8 cellular contexts compared by ENCODE assay signal in genomic region chr9:26955921-26956886, GRCh38. TPM values are rescaled to one million over a fixed set of nuclear protein-coding genes. Genes with fewer than 3 reads are reported as not detected.
DNase-seq lines count a peak whose midpoint lies in the region; ATAC-seq and TF ChIP-seq lines count a peak whose summit lies in the region.

TSS of gene IFT74 (plus strand) at chr9:26956412. CDS start at chr9:26961968, 5,556 bp downstream.

- peak within 1 kb of the TSS; percentile 92 for H3K9ac ChIP-seq in muscle layer of colon (ENCODE audit: low read length)

- in situ Hi-C loops in Panc1 (cut with HindIII; ENCODE audit: low pct_unique_long_range_greater_than_20kb, low sequenced_read_pairs) = no loop called here

- no peaks in the 10 kb centered on the region for H3K9me3 Mint-ChIP-seq in IgD-negative memory B cell
- no peaks in the 10 kb centered on the region for H3K9me3 Mint-ChIP-seq in activated T-cell treated with anti-CD3 and anti-CD28 coated beads, Interleukin-2, amount 50 U/mL, for 72 hours

- peaks cover 20 to 32% (median 32%) of the 10 kb centered on the region in 3 donors for H3K4me1 Mint-ChIP-seq in IgD-negative memory B cell
- peaks cover 30% of the 10 kb centered on the region for H3K4me1 Mint-ChIP-seq in activated T-cell treated with anti-CD3 and anti-CD28 coated beads, Interleukin-2, amount 50 U/mL, for 72 hours (ENCODE audit: low read depth)

- TF ChIP-seq CTCF in Panc1 (IDR thresholded peaks at IDR 0.05) (no peak), esophagus muscularis mucosa (IDR thresholded peaks at IDR 0.05) (no peak)

- WGBS in esophagus muscularis mucosa = under 1% methylated on average over 53 of the region's 53 CpGs

- no peaks in the 10 kb centered on the region for H3K27me3 ChIP-seq in Panc1 (ENCODE audit: control insufficient read depth, insufficient read depth, low read length)
- no peaks in the 10 kb centered on the region for H3K27me3 ChIP-seq in esophagus muscularis mucosa
- no peaks in the 10 kb centered on the region for H3K27me3 ChIP-seq in muscle layer of colon (ENCODE audit: control insufficient read depth in 1 of 2, insufficient read depth in 2 of 2, low read length in 2 of 2)

- DNase-seq in DMS153 (lab: John Stamatoyannopoulos, UW) (peak; percentile 95), Panc1 (ENCODE audit: low read depth, low spot score) (peak; percentile 59), esophagus muscularis mucosa (ENCODE audit: extremely low spot score) (peak; percentile 99)
- peak; percentile 95 to 98 for DNase-seq in activated T-cell treated with anti-CD3 and anti-CD28 coated beads, Interleukin-2, amount 50 U/mL, for 72 hours
- DNase-seq in stimulated activated CD8-positive, alpha-beta memory T cell treated with anti-CD3 and anti-CD28 coated beads, Interleukin-7, amount 100 ng/mL, for 1 hour (ENCODE audit: low read depth in 2 of 2) = peak; percentile 80 to 83

- H3K9me3 ChIP-seq in Panc1 (ENCODE audit: control insufficient read depth, insufficient read depth, low read depth, low read length) (no peaks in the 10 kb centered on the region), esophagus muscularis mucosa (no peaks in the 10 kb centered on the region), muscle layer of colon (ENCODE audit: low read length) (no peaks in the 10 kb centered on the region)

- BruUV-seq in Panc1 (replicated peaks; lab: Mats Ljungman, UMichigan) = TSS peak; percentile 79

- TF ChIP-seq EP300 in esophagus muscularis mucosa (IDR thresholded peaks at IDR 0.05) = no peak

- ATAC-seq in GM21576 (IDR thresholded peaks at IDR 0.05; ENCODE audit: unreplicated experiment) = peak; percentile 99
- peak; percentile 100 for ATAC-seq in Panc1
- ATAC-seq in activated T-cell treated with anti-CD3 and anti-CD28 coated beads, Interleukin-2, amount 50 U/mL, for 72 hours (replicated peaks in 1 of 2) = peak; percentile 100

- POLR2A ChIA-PET in Panc1 (lab: Charles Lee) = no interaction called here

- no peaks in the 10 kb centered on the region for H3K4me1 ChIP-seq in Panc1 (ENCODE audit: control insufficient read depth, insufficient read depth, low read length)
- H3K4me1 ChIP-seq in esophagus muscularis mucosa = peaks cover 8 to 19% (median 18%) of the 10 kb centered on the region in 4 donors
- peaks cover 6% of the 10 kb centered on the region for H3K4me1 ChIP-seq in muscle layer of colon (ENCODE audit: insufficient read depth, low read length)

- H3K4me3 ChIP-seq in Panc1 (ENCODE audit: low read depth in 2 of 2, low read length in 2 of 2) (peak within 1 kb of the TSS; percentile 55 to 68), esophagus muscularis mucosa (peak within 1 kb of the TSS; percentile 54 to 67 (median 65)), muscle layer of colon (ENCODE audit: low read depth in 1 of 2, low read length in 2 of 2) (peak within 1 kb of the TSS; percentile 72 to 96)

- H3K36me3 Mint-ChIP-seq in IgD-negative memory B cell = no peaks in the 10 kb centered on the region
- peaks cover 0 to 2% of the 10 kb centered on the region in 2 donors for H3K36me3 Mint-ChIP-seq in activated T-cell treated with anti-CD3 and anti-CD28 coated beads, Interleukin-2, amount 50 U/mL, for 72 hours (ENCODE audit: insufficient read depth in 2 of 2)

- no peaks in the 10 kb centered on the region for H3K27me3 Mint-ChIP-seq in IgD-negative memory B cell
- no peaks in the 10 kb centered on the region for H3K27me3 Mint-ChIP-seq in activated T-cell treated with anti-CD3 and anti-CD28 coated beads, Interleukin-2, amount 50 U/mL, for 72 hours (ENCODE audit: low read depth)

- H3K36me3 ChIP-seq in Panc1 (ENCODE audit: control insufficient read depth, insufficient read depth, low read length) = no peaks in the 10 kb centered on the region
- no peaks in the 10 kb centered on the region for H3K36me3 ChIP-seq in esophagus muscularis mucosa
- no peaks in the 10 kb centered on the region for H3K36me3 ChIP-seq in muscle layer of colon (ENCODE audit: insufficient read depth, low read length)

- CTCF ChIA-PET in Panc1 (lab: Charles Lee) = no interaction called here

- TF ChIP-seq POLR2A in esophagus muscularis mucosa (IDR thresholded peaks at IDR 0.05; ENCODE audit: low read depth) = no peak

- intact Hi-C loops in Panc1 (cut with micrococcal nuclease; ENCODE audit: unreplicated experiment) (no loop called here), esophagus muscularis mucosa (cut with DNase I) (no loop called here)

- H3K27ac Mint-ChIP-seq in IgD-negative memory B cell = peak within 1 kb of the TSS; percentile 81 to 98 (median 97)
- H3K27ac Mint-ChIP-seq in activated T-cell treated with anti-CD3 and anti-CD28 coated beads, Interleukin-2, amount 50 U/mL, for 72 hours = peak within 1 kb of the TSS; percentile 94

- H3K27ac ChIP-seq in Panc1 (ENCODE audit: low read length) (peak within 1 kb of the TSS; percentile 80), esophagus muscularis mucosa (replicated peaks in 1 of 4) (peak within 1 kb of the TSS; percentile 84 to 88 (median 86)), muscle layer of colon (ENCODE audit: low read depth, low read length) (peak within 1 kb of the TSS; percentile 75)

- peak within 1 kb of the TSS; percentile 90 to 98 (median 95) for H3K4me3 Mint-ChIP-seq in IgD-negative memory B cell
- peak within 1 kb of the TSS; percentile 89 to 90 for H3K4me3 Mint-ChIP-seq in activated T-cell treated with anti-CD3 and anti-CD28 coated beads, Interleukin-2, amount 50 U/mL, for 72 hours

RNA-seq across cellular contexts. Expression of gene IFT74, which starts in this region (rescaled TPM):
- 18.6 TPM for polyA plus RNA-seq in IgD-negative memory B cell
- total RNA-seq in Panc1 (2021; ENCODE audit: unreplicated experiment) (6.0 TPM), esophagus muscularis mucosa (10 to 100 TPM; 12.3 to 16.6 (median 14.2) TPM)
- polyA plus RNA-seq in Panc1 (2012; ENCODE audit: insufficient read length) = 2.9 TPM
- 10 to 100 TPM; 10.0 to 11.6 TPM for total RNA-seq in activated T-cell treated with anti-CD3 and anti-CD28 coated beads, Interleukin-2, amount 50 U/mL, for 72 hours

Comparison
In these comparisons a context has a peak if more than half of its experiments do, and no peak if none do; other contexts are left out.
1. Peak in every context shown above with its lines: DNase-seq, ATAC-seq, H3K4me3 ChIP-seq and H3K27ac ChIP-seq.